27 cellular contexts compared by ENCODE assay signal in genomic region chr6:149107520-149107919, GRCh38.
"Had no signal": no experiment of that assay in that cellular context is flagged by ENCODE, and none has a peak within 500 bp of the region (broad histone marks: within the 10 kb centered on the region; RNA-seq: fewer than 3 reads in every experiment).

No MANE protein-coding gene starts in this region.

- H3K27ac Mint-ChIP-seq: activated naive CD4-positive, alpha-beta T cell treated with anti-CD3 and anti-CD28 coated beads for 36 hours; activated naive CD8-positive, alpha-beta T cell treated with anti-CD3 and anti-CD28 coated beads for 36 hours; endodermal cell; immature natural killer cell; natural killer cell had no signal

- H3K27me3 Mint-ChIP-seq: activated naive CD8-positive, alpha-beta T cell treated with anti-CD3 and anti-CD28 coated beads for 36 hours had no signal

- H3K9me3 Mint-ChIP-seq: endodermal cell, natural killer cell had no signal

- H3K4me1 Mint-ChIP-seq: endodermal cell had no signal

- H3K36me3 Mint-ChIP-seq: activated naive CD8-positive, alpha-beta T cell treated with anti-CD3 and anti-CD28 coated beads for 36 hours; immature natural killer cell; natural killer cell had no signal

- DNase-seq: activated CD4-positive, alpha-beta T cell treated with anti-CD3 and anti-CD28 coated beads for 48 hours; activated CD4-positive, alpha-beta T cell treated with anti-CD3 and anti-CD28 coated beads, Interleukin-2, amount 50 U/mL, for 48 hours; activated CD8-positive, alpha-beta memory T cell treated with anti-CD3 and anti-CD28 coated beads for 24 hours; activated effector memory CD4-positive, alpha-beta T cell treated with anti-CD3 and anti-CD28 coated beads, Interleukin-2, amount 50 U/mL, for 16 hours; activated naive CD4-positive, alpha-beta T cell treated with anti-CD3 and anti-CD28 coated beads for 36 hours; activated naive CD8-positive, alpha-beta T cell treated with anti-CD3 and anti-CD28 coated beads for 36 hours; activated T-cell treated with anti-CD3 and anti-CD28 coated beads, Interleukin-2, amount 50 U/mL, for 1 hour; adrenal gland; aorta; body of pancreas; endodermal cell; foreskin fibroblast; immature natural killer cell; kidney; mesendoderm; natural killer cell; pancreas; psoas muscle; right cardiac atrium; stimulated activated CD4-positive, alpha-beta T cell treated with anti-CD3 and anti-CD28 coated beads, Interleukin-2, amount 100 ng/mL, for 48 hours; stimulated activated naive CD8-positive, alpha-beta T cell treated with anti-CD3 and anti-CD28 coated beads, Interleukin-15, Interleukin-2, amounts not matched to agents 100 U/mL and 50 U/mL, for 24 hours; testis; transverse colon had no signal

- FAIRE-seq: kidney, pancreas, TTC549 had no signal

- H3K27ac ChIP-seq: adrenal gland, body of pancreas, cardiac muscle cell, pancreas, psoas muscle, testis, transverse colon, VCaP had no signal

- H3K4me3 Mint-ChIP-seq: activated naive CD4-positive, alpha-beta T cell treated with anti-CD3 and anti-CD28 coated beads for 36 hours; activated naive CD8-positive, alpha-beta T cell treated with anti-CD3 and anti-CD28 coated beads for 36 hours; activated T-helper 1 cell treated with anti-CD3 and anti-CD28 coated beads, Interleukin-12 subunit alpha, Interleukin-12 subunit beta, Interleukin-2, Interleukin-4 antibody, amounts not matched to agents 30 ng/mL and 10 ng/mL and 1 ng/mL, durations not matched to agents 14 hours and 24 hours and 36 hours; endodermal cell; immature natural killer cell; natural killer cell had no signal
